Comparison of ENCODE assay signal across 18 cellular contexts in genomic region chr15:27855137-27855536, GRCh38.
DNase-seq lines count a peak whose midpoint lies in the region; FAIRE-seq and TF ChIP-seq lines count a peak whose summit lies in the region.
"Had no signal": no experiment of that assay in that cellular context is flagged by ENCODE, and none has a peak within 500 bp of the region (broad histone marks: within the 10 kb centered on the region; RNA-seq: fewer than 3 reads in every experiment).

No MANE protein-coding gene starts in this region.

- H2AFZ ChIP-seq in H1 (ENCODE audit: low read length): no peak overlapping the region

- H4K8ac ChIP-seq in H1 (ENCODE audit: extremely low read depth, insufficient read depth, low read length): no peak overlapping the region

- H3K4me1 ChIP-seq in H1 (replicated peaks in 1 of 4; ENCODE audit: control insufficient read depth in 3 of 4, insufficient read depth in 4 of 4, low read length in 3 of 4): no peaks in the 10 kb centered on the region
- H3K4me1 ChIP-seq: BE2C had no signal

- no peaks in the 10 kb centered on the region for H3K79me2 ChIP-seq in H1 (ENCODE audit: control insufficient read depth in 1 of 2, insufficient read depth in 2 of 2, low read length in 2 of 2)

- POLR2A ChIA-PET in H1 (lab: Charles Lee; ENCODE audit: partially characterized antibody): no interaction called here

- no peak overlapping the region for H3K18ac ChIP-seq in H1 (ENCODE audit: extremely low read depth, low read length)

- H3K9ac ChIP-seq in H1 (replicated peaks in 1 of 4; ENCODE audit: extremely low read depth in 1 of 4, low read depth in 3 of 4, low read length in 3 of 4): no peak overlapping the region

- H4K5ac ChIP-seq in H1 (ENCODE audit: insufficient read length, low read depth, low read length): no peak overlapping the region

- no peaks in the 10 kb centered on the region for H4K20me1 ChIP-seq in H1 (replicated peaks in 1 of 2; ENCODE audit: control insufficient read depth in 1 of 2, insufficient read depth in 2 of 2, low read length in 2 of 2)

- no peak overlapping the region for H3K4ac ChIP-seq in H1 (replicated peaks; ENCODE audit: insufficient read length, low read depth, low read length)

- CTCF ChIA-PET in H1 (lab: Charles Lee; ENCODE audit: partially characterized antibody): interaction anchor here (1.0 to 1.6 kb wide), 5 partner anchors 13 to 964 kb away, joined by 3 to 5 read pairs (median 3); no protein-coding TSS in a partner anchor

- peak; percentile 19 to 28; a peak in 3 of 4 replicates for TF ChIP-seq RAD21 in H1 (IDR thresholded peaks at IDR 0.05 in 1 of 2, conservative IDR thresholded peaks at IDR 0.05 in 1 of 2; ENCODE audit: low read depth in 2 of 2, low read length in 2 of 2)

- H2BK5ac ChIP-seq in H1 (ENCODE audit: low read depth, low read length): no peak overlapping the region

- no peaks in the 10 kb centered on the region for H3K79me1 ChIP-seq in H1 (ENCODE audit: low read depth, low read length)

- TF ChIP-seq EP300 in H1 (IDR thresholded peaks at IDR 0.05; ENCODE audit: borderline replicate concordance in 1 of 2, low read depth in 2 of 2, low read length in 2 of 2): no peak

- no peak overlapping the region for H2BK15ac ChIP-seq in H1 (ENCODE audit: low read length)

- no peak overlapping the region for H3K4me2 ChIP-seq in H1 (ENCODE audit: insufficient read depth in 1 of 2, low read depth in 2 of 2, low read length in 2 of 2)

- no peak overlapping the region for H3K14ac ChIP-seq in H1 (ENCODE audit: insufficient read length)

- H2BK12ac ChIP-seq in H1 (ENCODE audit: low read depth, low read length): no peak overlapping the region

- no peak overlapping the region for H2BK20ac ChIP-seq in H1 (ENCODE audit: low read length)

- H3K27ac ChIP-seq in H1 (ENCODE audit: low read depth, low read length): no peak overlapping the region

- H3K27me3 ChIP-seq in H1 (replicated peaks in 1 of 4; ENCODE audit: control insufficient read depth in 3 of 4, extremely low read depth in 1 of 4, insufficient read depth in 3 of 4, low read length in 3 of 4): no peaks in the 10 kb centered on the region
- H3K27me3 ChIP-seq: BE2C had no signal

- no peak overlapping the region for H4K91ac ChIP-seq in H1 (replicated peaks; ENCODE audit: insufficient read length, low read length)

- H3K4me3 ChIP-seq in H1 (ENCODE audit: extremely low read depth in 1 of 4, insufficient read depth in 2 of 4, low read depth in 3 of 4, low read length in 4 of 4): no peak overlapping the region

- H3K23ac ChIP-seq in H1 (ENCODE audit: insufficient read length): no peak overlapping the region

- peak in 1 of 3 experiments; percentile 6; a peak in 1 of 4 replicates for TF ChIP-seq CTCF in H1 (IDR thresholded peaks at IDR 0.05; ENCODE audit: control extremely low read depth in 1 of 3, insufficient read depth in 1 of 3, low read depth in 1 of 3, low read length in 3 of 3)

- H3K9me3 ChIP-seq in H1 (ENCODE audit: insufficient read depth in 2 of 2, low read depth in 1 of 2, low read length in 1 of 2): no peaks in the 10 kb centered on the region; a peak in 1 of 4 replicates
- H3K9me3 ChIP-seq: BE2C had no signal

- no peak overlapping the region for H2AK5ac ChIP-seq in H1 (ENCODE audit: low read depth, low read length)

- H3K23me2 ChIP-seq in H1 (ENCODE audit: low read depth, low read length): no peaks in the 10 kb centered on the region

- no peak for TF ChIP-seq POLR2A in H1 (IDR thresholded peaks at IDR 0.05; ENCODE audit: control extremely low read depth in 1 of 2, low read depth in 2 of 2, low read length in 2 of 2)

- no peak for FAIRE-seq in H1 (lab: Jason Lieb, UNC)
- FAIRE-seq in GM19239 (lab: Jason Lieb, UNC): no peak
- FAIRE-seq in HTR-8/SVneo (lab: Jason Lieb, UNC): no peak
- FAIRE-seq: D721Med, GM12892, GM18507 had no signal

- H2BK120ac ChIP-seq in H1 (replicated peaks; ENCODE audit: low read depth, low read length): no peak overlapping the region

- WGBS in H1 (ENCODE audit: extremely low coverage in 1 of 2, insufficient coverage in 1 of 2, insufficient read length in 1 of 2, insufficient replicate concordance in 2 of 2, low coverage in 1 of 2, low lambda C conversion rate in 2 of 2, missing lambda C conversion rate in 1 of 2), 2 experiments: 97% methylated on average over 4 of the region's 4 CpGs; no CpG with 5 or more reads in 1 of the 2 experiments

- DNase-seq in D341Med (ENCODE audit: low spot score) (peak; percentile 3), H1 (ENCODE audit: low read depth in 1 of 2, low spot score in 2 of 2) (peak in 1 of 2 experiments; percentile 32), mesenteric fat pad (ENCODE audit: low spot score) (peak; percentile 49), ureter (ENCODE audit: low spot score) (peak; percentile 29), GM19239 (ENCODE audit: insufficient read length, low spot score) (no peak), HTR-8/SVneo (ENCODE audit: insufficient read length, low spot score) (no peak), NCI-H1930 (lab: John Stamatoyannopoulos, UW) (no peak)
- DNase-seq: BE2C; C1 segment of cervical spinal cord; CD4-positive, CD25-positive, alpha-beta regulatory T cell; CD8-positive, alpha-beta memory T cell; COR-L47; GDM1; GOT3; H9 had no signal

- no peaks in the 10 kb centered on the region for H3K36me3 ChIP-seq in H1 (ENCODE audit: control insufficient read depth in 2 of 4, insufficient read depth in 4 of 4, low read length in 3 of 4)
- H3K36me3 ChIP-seq: BE2C had no signal

- no peak overlapping the region for H3K56ac ChIP-seq in H1 (replicated peaks; ENCODE audit: insufficient read length, low read depth, low read length)

TF ChIP-seq in H1, 55 proteins besides CTCF, POLR2A, EP300 and RAD21:
- TF ChIP-seq GABPA (IDR thresholded peaks at IDR 0.05; ENCODE audit: borderline replicate concordance, insufficient read depth, low read length) (no peak), SRF (IDR thresholded peaks at IDR 0.05; ENCODE audit: low read depth, low read length) (no peak), SAP30 (IDR thresholded peaks at IDR 0.05; ENCODE audit: insufficient read depth, insufficient replicate concordance, low read length) (no peak), FOSL1 (IDR thresholded peaks at IDR 0.05; ENCODE audit: insufficient read depth, low read depth, low read length) (no peak), KDM5A (IDR thresholded peaks at IDR 0.05; ENCODE audit: low read length) (no peak), RFX5 (IDR thresholded peaks at IDR 0.05; ENCODE audit: borderline replicate concordance, low read depth, low read length) (no peak), CTBP2 (IDR thresholded peaks at IDR 0.05; ENCODE audit: borderline replicate concordance, insufficient read depth, insufficient read length, low read length) (no peak), HDAC6 (IDR thresholded peaks at IDR 0.05; ENCODE audit: low read depth, low read length) (no peak), KDM1A (IDR thresholded peaks at IDR 0.05; ENCODE audit: borderline replicate concordance, low read length) (no peak), SP1 (IDR thresholded peaks at IDR 0.05; ENCODE audit: low read depth, low read length) (no peak), ATF2 (IDR thresholded peaks at IDR 0.05; ENCODE audit: low read length) (no peak), SUZ12 (IDR thresholded peaks at IDR 0.05; ENCODE audit: low read length) (no peak), POLR2AphosphoS5 (IDR thresholded peaks at IDR 0.05; ENCODE audit: low read depth, low read length) (no peak), RNF2 (IDR thresholded peaks at IDR 0.05; ENCODE audit: borderline replicate concordance, low read depth, low read length, missing control alignments, poor library complexity, severe bottlenecking) (no peak), TEAD4 (IDR thresholded peaks at IDR 0.05; ENCODE audit: low read depth, low read length) (no peak), EZH2 (IDR thresholded peaks at IDR 0.05; ENCODE audit: low read depth, low read length, severe bottlenecking) (no peak), CHD2 (IDR thresholded peaks at IDR 0.05; ENCODE audit: low read length) (no peak), SIX5 (IDR thresholded peaks at IDR 0.05; ENCODE audit: low read depth, low read length) (no peak), CREB1 (IDR thresholded peaks at IDR 0.05) (no peak), GTF2F1 (IDR thresholded peaks at IDR 0.05; ENCODE audit: borderline replicate concordance, low read depth, low read length) (no peak)

Comparison
In these comparisons a context has a peak if more than half of its experiments do, and no peak if none do; other contexts are left out.
1. DNase-seq: peak in D341Med (single experiment), mesenteric fat pad (single experiment) and ureter (single experiment); none in GM19239 (single experiment), HTR-8/SVneo (single experiment) and NCI-H1930 (0 of 2).